In genomic region chr4:155001229-155001628, GRCh38 we compare ENCODE assay signal across 1 cellular context.
TF ChIP-seq lines count a peak whose summit lies in the region.

No MANE protein-coding gene starts in this region.

TF ChIP-seq in HepG2, 621 proteins besides CTCF, POLR2A, EP300 and RAD21 (continued from another document):
- TF ChIP-seq PAXIP1 (CRISPR knock-in tag; conservative IDR thresholded peaks at IDR 0.05) (peak; percentile 49; the same call in 1 of the 2 replicates), ARID5B (CRISPR knock-in tag; IDR thresholded peaks at IDR 0.05) (0 out of 2 replicates have a peak, but pooled peaks have one; percentile 20), AHDC1 (CRISPR knock-in tag; IDR thresholded peaks at IDR 0.05; ENCODE audit: borderline replicate concordance) (peak; percentile 55; the same call in 1 of the 2 replicates), SOX6 (IDR thresholded peaks at IDR 0.05) (no peak), SOX6 (CRISPR knock-in tag; IDR thresholded peaks at IDR 0.05) (peak; percentile 42; the same call in 1 of the 2 replicates), PREB (CRISPR knock-in tag; IDR thresholded peaks at IDR 0.05) (no peak), HNF4A (CRISPR knock-in tag; IDR thresholded peaks at IDR 0.05) (peak; percentile 53), SOX13 (IDR thresholded peaks at IDR 0.05) (no peak), SOX13 (CRISPR knock-in tag; conservative IDR thresholded peaks at IDR 0.05 in 1 of 2, IDR thresholded peaks at IDR 0.05 in 1 of 2) (peak in 1 of 2 experiments; percentile 77; a peak in 2 of 4 replicates), GFI1 (CRISPR knock-in tag; IDR thresholded peaks at IDR 0.05; ENCODE audit: borderline replicate concordance) (no peak)
